In genomic region chr2:164840458-164840929, GRCh38 we compare ENCODE assay signal across 8 cellular contexts. TPM values are rescaled to one million over a fixed set of nuclear protein-coding genes. Genes with fewer than 3 reads are reported as not detected.
A peak's percentile ranks its signal among the peaks of the same experiment; 100 is the strongest.
DNase-seq lines count a peak whose midpoint lies in the region; ATAC-seq and TF ChIP-seq lines count a peak whose summit lies in the region.

No MANE protein-coding gene starts in this region.

- POLR2A ChIA-PET in activated CD4-positive, alpha-beta T cell treated with anti-CD3 and anti-CD28 coated beads for 36 hours (lab: Charles Lee) = no interaction called here

- intact Hi-C loops in activated CD4-positive, alpha-beta T cell treated with anti-CD3 and anti-CD28 coated beads for 36 hours (cut with DNase I, micrococcal nuclease) = loop anchor here (2.0 to 5.0 kb wide), 2 partner anchors 103 to 104 kb away; no protein-coding TSS in a partner anchor
- intact Hi-C loops in dorsolateral prefrontal cortex (cut with DNase I) (no loop called here), tibial artery (cut with DNase I; ENCODE audit: low total_unique reads) (loop anchor here (5.0 to 10.0 kb wide), 2 partner anchors 56 to 103 kb away; no protein-coding TSS in a partner anchor)

- in situ Hi-C loops in KBM-7 (cut with MboI; ENCODE audit: low pct_unique_long_range_greater_than_20kb, low sequenced_read_pairs) = no loop called here

- H3K27me3 ChIP-seq in dorsolateral prefrontal cortex (peaks cover 0 to 8% (median 0%) of the 10 kb centered on the region in 45 donors), tibial artery (no peaks in the 10 kb centered on the region)

- peak overlapping the region in 57 of 59 donors; percentile 1 to 98 (median 86) for H3K27ac ChIP-seq in dorsolateral prefrontal cortex
- H3K27ac ChIP-seq in tibial artery = peak overlapping the region; percentile 98

- no peaks in the 10 kb centered on the region for H3K9me3 ChIP-seq in tibial artery

- peak overlapping the region; percentile 54 for H3K4me3 Mint-ChIP-seq in activated CD4-positive, alpha-beta T cell treated with anti-CD3 and anti-CD28 coated beads for 36 hours
- peak overlapping the region; percentile 98 for H3K4me3 Mint-ChIP-seq in memory B cell

- H3K4me1 Mint-ChIP-seq in activated CD4-positive, alpha-beta T cell treated with anti-CD3 and anti-CD28 coated beads for 36 hours = peaks cover 9% of the 10 kb centered on the region
- peaks cover 17% of the 10 kb centered on the region for H3K4me1 Mint-ChIP-seq in memory B cell

- peak; percentile 24 for DNase-seq in activated CD4-positive, alpha-beta T cell treated with anti-CD3 and anti-CD28 coated beads for 36 hours
- DNase-seq in activated CD4-positive, alpha-beta T cell treated with anti-CD3 and anti-CD28 coated beads for 48 hours = no peak
- DNase-seq in NCI-H748 treated with DMSO at 0.1 percent for 48 hours (lab: John Stamatoyannopoulos, UW) (peak; percentile 85), dorsolateral prefrontal cortex (peak in 2 of 10 donors; percentile 8 to 44), memory B cell (ENCODE audit: low spot score in 2 of 2) (peak; percentile 35 to 64), tibial artery (peak; percentile 53 to 76), KBM-7 (no peak), RKO (ENCODE audit: low spot score) (no peak)

- H3K9me3 Mint-ChIP-seq in activated CD4-positive, alpha-beta T cell treated with anti-CD3 and anti-CD28 coated beads for 36 hours (ENCODE audit: low read depth) = no peaks in the 10 kb centered on the region
- no peaks in the 10 kb centered on the region for H3K9me3 Mint-ChIP-seq in memory B cell

- CTCF ChIA-PET in activated CD4-positive, alpha-beta T cell treated with anti-CD3 and anti-CD28 coated beads for 36 hours (lab: Charles Lee) = no interaction called here

- peak overlapping the region; percentile 55 to 88 (median 75) for H3K4me3 ChIP-seq in dorsolateral prefrontal cortex
- peak overlapping the region; percentile 89 to 96 for H3K4me3 ChIP-seq in tibial artery

- H3K4me1 ChIP-seq in tibial artery = peaks cover 0 to 48% (median 11%) of the 10 kb centered on the region in 4 donors

- no peaks in the 10 kb centered on the region for H3K36me3 ChIP-seq in tibial artery

- H3K36me3 Mint-ChIP-seq in activated CD4-positive, alpha-beta T cell treated with anti-CD3 and anti-CD28 coated beads for 36 hours (ENCODE audit: low read depth) = no peaks in the 10 kb centered on the region
- no peaks in the 10 kb centered on the region for H3K36me3 Mint-ChIP-seq in memory B cell

- peaks cover 31% of the 10 kb centered on the region for H3K27me3 Mint-ChIP-seq in activated CD4-positive, alpha-beta T cell treated with anti-CD3 and anti-CD28 coated beads for 36 hours
- H3K27me3 Mint-ChIP-seq in memory B cell = no peaks in the 10 kb centered on the region

- H3K27ac Mint-ChIP-seq in activated CD4-positive, alpha-beta T cell treated with anti-CD3 and anti-CD28 coated beads for 36 hours = no peak overlapping the region
- peak overlapping the region; percentile 78 for H3K27ac Mint-ChIP-seq in memory B cell

- ATAC-seq in activated CD4-positive, alpha-beta T cell treated with anti-CD3 and anti-CD28 coated beads for 36 hours = no peak
- ATAC-seq in memory B cell (ENCODE audit: low read depth) = peak; percentile 54

- no peak for TF ChIP-seq CTCF in dorsolateral prefrontal cortex (IDR thresholded peaks at IDR 0.05 in 54 of 56, conservative IDR thresholded peaks at IDR 0.05 in 2 of 56; ENCODE audit: low read depth in 1 of 56, partially characterized antibody in 56 of 56)
- no peak for TF ChIP-seq CTCF in tibial artery (IDR thresholded peaks at IDR 0.05)

RNA-seq across cellular contexts. Expression of gene COBLL1, which starts 1.1 kb away (rescaled TPM):
- total RNA-seq in activated CD4-positive, alpha-beta T cell treated with anti-CD3 and anti-CD28 coated beads for 36 hours = not detected
- 10 to 100 TPM; 11.3 to 54.1 (median 24.6) TPM for total RNA-seq in dorsolateral prefrontal cortex

Comparison
In these comparisons a context has a peak if more than half of its experiments do, and no peak if none do; other contexts are left out.
1. DNase-seq: peak in activated CD4-positive, alpha-beta T cell treated with anti-CD3 and anti-CD28 coated beads for 36 hours (single experiment), NCI-H748 treated with DMSO at 0.1 percent for 48 hours (single experiment), memory B cell (2 of 2) and tibial artery (2 of 2); none in activated CD4-positive, alpha-beta T cell treated with anti-CD3 and anti-CD28 coated beads for 48 hours (single experiment), KBM-7 (single experiment) and RKO (single experiment).
2. RNA of gene COBLL1, which starts 1.1 kb away (total RNA-seq): 11.3 to 54.1 TPM in dorsolateral prefrontal cortex; not detected in activated CD4-positive, alpha-beta T cell treated with anti-CD3 and anti-CD28 coated beads for 36 hours; every median in the first group is over 10 times any median in the second.
3. intact Hi-C loops: an anchor here in activated CD4-positive, alpha-beta T cell treated with anti-CD3 and anti-CD28 coated beads for 36 hours (2.0 to 5.0 kb wide) and tibial artery (5.0 to 10.0 kb wide); none called in dorsolateral prefrontal cortex.